In the genomic region with DNA sequence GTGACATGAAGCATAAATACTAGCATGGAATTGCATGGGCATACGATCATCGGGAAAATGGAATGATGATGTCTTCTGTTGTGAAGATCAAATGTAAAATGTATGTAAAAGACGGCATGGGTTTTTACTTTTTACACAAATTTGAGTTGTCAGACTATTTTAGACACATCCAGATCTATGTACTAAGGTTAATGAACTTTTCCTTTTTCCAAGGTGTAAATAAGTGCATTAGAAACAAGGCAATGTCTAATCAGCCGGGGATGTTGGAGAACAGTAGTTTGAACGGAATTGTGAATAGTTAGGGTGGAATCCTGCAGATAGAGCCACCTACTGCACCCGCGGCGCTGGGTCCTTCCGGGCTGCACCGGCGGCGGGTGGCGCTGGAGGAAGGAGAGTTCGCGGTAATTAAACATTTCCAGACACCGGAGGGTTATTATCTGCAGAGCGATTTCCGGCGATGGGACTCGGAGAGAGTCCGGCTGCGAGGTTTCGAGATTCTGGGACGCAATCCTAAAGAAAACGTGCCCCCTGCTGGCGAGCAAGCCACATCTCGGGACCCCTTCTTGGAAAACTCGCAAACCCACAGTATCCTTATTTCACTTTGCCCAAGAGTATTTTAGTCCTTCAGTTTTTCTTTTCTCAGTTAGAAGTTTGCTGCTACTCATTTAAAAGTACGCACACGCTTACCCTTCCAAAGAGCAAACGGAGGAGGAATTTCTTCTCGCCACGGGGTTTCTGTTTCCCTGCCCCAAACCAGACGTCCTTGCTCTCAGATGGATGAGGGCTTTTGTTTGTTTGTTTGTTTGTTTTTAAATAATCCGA, we compare ENCODE assay signal across 8 cellular contexts. TPM values are rescaled to one million over a fixed set of nuclear protein-coding genes. Genes with fewer than 3 reads are reported as not detected.
DNase-seq lines count a peak whose midpoint lies in the region; ATAC-seq and TF ChIP-seq lines count a peak whose summit lies in the region.

No MANE protein-coding gene starts in this region.

- no peaks in the 10 kb centered on the region for H4K20me1 ChIP-seq in PC-9 (ENCODE audit: insufficient read depth)
- H4K20me1 ChIP-seq in hepatocyte (ENCODE audit: insufficient read depth, poor library complexity, severe bottlenecking) = no peaks in the 10 kb centered on the region

- peak overlapping the region; percentile 24 for H3K27ac ChIP-seq in CD8-positive, alpha-beta T cell (ENCODE audit: low read depth, low read length)
- H3K27ac ChIP-seq in PC-9 (peak overlapping the region; percentile 24), ascending aorta (peak overlapping the region; percentile 51 to 96), hepatocyte (no peak overlapping the region), psoas muscle (no peak overlapping the region)

- peaks cover 37% of the 10 kb centered on the region for H3K4me1 Mint-ChIP-seq in CD8-positive, alpha-beta T cell (ENCODE audit: low read depth)

- no peaks in the 10 kb centered on the region for H3K9me3 ChIP-seq in CD8-positive, alpha-beta T cell (ENCODE audit: low read length)
- no peaks in the 10 kb centered on the region for H3K9me3 ChIP-seq in PC-9 (ENCODE audit: insufficient read depth, low read depth)
- no peaks in the 10 kb centered on the region for H3K9me3 ChIP-seq in ascending aorta
- no peaks in the 10 kb centered on the region for H3K9me3 ChIP-seq in hepatocyte (ENCODE audit: low read depth)
- no peaks in the 10 kb centered on the region for H3K9me3 ChIP-seq in psoas muscle

- peaks cover 37% of the 10 kb centered on the region for H3K4me1 ChIP-seq in CD8-positive, alpha-beta T cell (ENCODE audit: insufficient read depth, low read length)
- peaks cover 7% of the 10 kb centered on the region; the same call in 1 of the 2 replicates for H3K4me1 ChIP-seq in PC-9 (replicated peaks; ENCODE audit: insufficient read depth)
- H3K4me1 ChIP-seq in ascending aorta = peaks cover 11 to 14% of the 10 kb centered on the region in 2 donors
- peaks cover 14% of the 10 kb centered on the region for H3K4me1 ChIP-seq in hepatocyte (ENCODE audit: insufficient read depth)
- no peaks in the 10 kb centered on the region for H3K4me1 ChIP-seq in psoas muscle

- TF ChIP-seq RAD21 in Ishikawa (IDR thresholded peaks at IDR 0.05; ENCODE audit: low read depth) = peak; percentile 78

- 3% methylated on average over 35 of the region's 35 CpGs for WGBS in hepatocyte (ENCODE audit: low lambda C conversion rate, missing lambda C conversion rate)
- WGBS in psoas muscle, 3 donors = 0 to 1% (median 0%) methylated on average over 35 of the region's 35 CpGs

- peak in 4 of 7 experiments; percentile 29 to 56 (median 45) for DNase-seq in CD8-positive, alpha-beta T cell
- DNase-seq in PC-9 (peak; percentile 75 to 80), ascending aorta (ENCODE audit: low spot score in 2 of 2) (peak in 1 of 2 donors; percentile 87), hepatocyte (ENCODE audit: low spot score) (peak; percentile 90), psoas muscle (peak; percentile 80 to 86)

- no peak for TF ChIP-seq EP300 in Ishikawa (IDR thresholded peaks at IDR 0.05; ENCODE audit: borderline replicate concordance)

- peak overlapping the region; percentile 68 for H3K27ac Mint-ChIP-seq in CD8-positive, alpha-beta T cell

- POLR2A ChIA-PET in CD8-positive, alpha-beta T cell (lab: Charles Lee) = interaction anchor here (1.2 kb wide), 1 partner anchor 15 kb away, joined by 3 read pairs; no protein-coding TSS in a partner anchor
- POLR2A ChIA-PET in PC-9 (lab: Charles Lee; ENCODE audit: unreplicated experiment) = interaction anchor here (0.6 kb wide), 1 partner anchor 222 kb away, joined by 7 read pairs; no protein-coding TSS in a partner anchor

- H3K9me3 Mint-ChIP-seq in CD8-positive, alpha-beta T cell = no peaks in the 10 kb centered on the region

- H3K36me3 ChIP-seq in CD8-positive, alpha-beta T cell (ENCODE audit: insufficient read depth, low read length) = no peaks in the 10 kb centered on the region
- H3K36me3 ChIP-seq in PC-9 (ENCODE audit: low read depth) = no peaks in the 10 kb centered on the region
- no peaks in the 10 kb centered on the region for H3K36me3 ChIP-seq in ascending aorta
- H3K36me3 ChIP-seq in hepatocyte (replicated peaks; ENCODE audit: insufficient read depth, low read depth) = no peaks in the 10 kb centered on the region
- H3K36me3 ChIP-seq in psoas muscle (ENCODE audit: insufficient read depth in 1 of 2, low read depth in 1 of 2) = no peaks in the 10 kb centered on the region

- TF ChIP-seq CTCF in CD8-positive, alpha-beta T cell (IDR thresholded peaks at IDR 0.05) = peak; percentile 38
- TF ChIP-seq CTCF in PC-9 (conservative IDR thresholded peaks at IDR 0.05) = peak; percentile 92
- TF ChIP-seq CTCF in ascending aorta (IDR thresholded peaks at IDR 0.05) = peak; percentile 67 to 72 (median 68)
- TF ChIP-seq CTCF in hepatocyte (IDR thresholded peaks at IDR 0.05; ENCODE audit: poor library complexity) = peak; percentile 91
- peak; percentile 79 for TF ChIP-seq CTCF in psoas muscle (IDR thresholded peaks at IDR 0.05)

- H3F3A ChIP-seq in PC-9 (ENCODE audit: insufficient read depth, low read depth) = peaks cover 15% of the 10 kb centered on the region; the same call in 1 of the 2 replicates

- no TSS peak for BruUV-seq in PC-9 (replicated peaks; lab: Mats Ljungman, UMichigan)

- H3K36me3 Mint-ChIP-seq in CD8-positive, alpha-beta T cell = peaks cover 8% of the 10 kb centered on the region

- peaks cover 33% of the 10 kb centered on the region for H3K27me3 Mint-ChIP-seq in CD8-positive, alpha-beta T cell (ENCODE audit: low read depth)

- H3K4me3 Mint-ChIP-seq in CD8-positive, alpha-beta T cell = peak overlapping the region; percentile 93

- H3K9me2 ChIP-seq in PC-9 (ENCODE audit: insufficient read depth) = no peaks in the 10 kb centered on the region
- no peaks in the 10 kb centered on the region for H3K9me2 ChIP-seq in hepatocyte (replicated peaks; ENCODE audit: insufficient read depth)

- H3K79me2 ChIP-seq in PC-9 (ENCODE audit: low read depth) (no peaks in the 10 kb centered on the region), hepatocyte (peaks cover 4% of the 10 kb centered on the region)

- peak overlapping the region; percentile 81 for H2AFZ ChIP-seq in PC-9
- H2AFZ ChIP-seq in hepatocyte = peak overlapping the region; percentile 31

- H3K27me3 ChIP-seq in CD8-positive, alpha-beta T cell (ENCODE audit: insufficient read depth, low read length) = peaks cover 34% of the 10 kb centered on the region
- H3K27me3 ChIP-seq in PC-9 (ENCODE audit: insufficient read depth, low read depth) = no peaks in the 10 kb centered on the region
- no peaks in the 10 kb centered on the region for H3K27me3 ChIP-seq in ascending aorta
- H3K27me3 ChIP-seq in hepatocyte = peaks cover 48% of the 10 kb centered on the region
- peaks cover 0 to 24% (median 0%) of the 10 kb centered on the region in 3 donors for H3K27me3 ChIP-seq in psoas muscle (ENCODE audit: insufficient read depth in 3 of 3, low read length in 2 of 3)

- peak overlapping the region; percentile 70 for H3K4me3 ChIP-seq in CD8-positive, alpha-beta T cell (ENCODE audit: low read depth, low read length)
- H3K4me3 ChIP-seq in PC-9 (peak overlapping the region; percentile 72), ascending aorta (peak overlapping the region; percentile 73 to 91), hepatocyte (peak overlapping the region; percentile 35), psoas muscle (peak overlapping the region; percentile 78)

- CTCF ChIA-PET in CD8-positive, alpha-beta T cell (lab: Charles Lee) = interaction anchor here (0.9 to 1.5 kb wide), 2 partner anchors 8 to 17 kb away, joined by 3 to 4 read pairs; no protein-coding TSS in a partner anchor
- CTCF ChIA-PET in PC-9 (lab: Charles Lee) = interaction anchor here (0.7 kb wide), 1 partner anchor 502 kb away, joined by 5 read pairs; no protein-coding TSS in a partner anchor

- H3K4me2 ChIP-seq in PC-9 = peak overlapping the region; percentile 81
- peak overlapping the region; percentile 81 for H3K4me2 ChIP-seq in hepatocyte

- peak; percentile 48 for ATAC-seq in CD8-positive, alpha-beta T cell
- ATAC-seq in GM19455 (IDR thresholded peaks at IDR 0.05; ENCODE audit: unreplicated experiment) = peak; percentile 46
- peak; percentile 52 to 75 (median 68) for ATAC-seq in psoas muscle
- ATAC-seq in HG03521 (IDR thresholded peaks at IDR 0.05; ENCODE audit: unreplicated experiment) = no peak

- intact Hi-C loops in CD8-positive, alpha-beta T cell (cut with DNase I, micrococcal nuclease) = loop anchor here (1.0 to 5.0 kb wide), 9 partner anchors 14 to 1611 kb away; a partner anchor contains a TSS
- intact Hi-C loops in PC-9 (cut with micrococcal nuclease; ENCODE audit: unreplicated experiment) = loop anchor here (1.0 to 10.0 kb wide), 15 partner anchors 174 to 976 kb away; a partner anchor contains a TSS
- intact Hi-C loops in ascending aorta (cut with DNase I) = loop anchor here (1.0 to 5.0 kb wide), 6 partner anchors 13 to 846 kb away; no protein-coding TSS in a partner anchor
- intact Hi-C loops in psoas muscle (cut with DNase I) = loop anchor here (1.0 to 10.0 kb wide), 8 partner anchors 368 to 976 kb away; no protein-coding TSS in a partner anchor

TF ChIP-seq in Ishikawa, 13 proteins besides CTCF, POLR2A, EP300 and RAD21:
- TF ChIP-seq YY1 (IDR thresholded peaks at IDR 0.05; ENCODE audit: low read depth) (no peak), TCF12 (IDR thresholded peaks at IDR 0.05; ENCODE audit: low read depth) (no peak)

RNA-seq across cellular contexts. Expression of a gene that starts 4.4 kb away (rescaled TPM):
- not detected for total RNA-seq in CD8-positive, alpha-beta T cell
- total RNA-seq in PC-9 (2021) (6.4 and 6.9 TPM in 2 replicates), ascending aorta (66.7 TPM), hepatocyte (16.1 and 19.8 TPM in 2 replicates), psoas muscle (1 to 10 TPM; 2.0 to 6.7 (median 3.3) TPM)
- polyA plus RNA-seq in hepatocyte (45.7 and 52.8 TPM in 2 replicates), psoas muscle (1 to 10 TPM; 1.1 to 3.3 (median 1.3) TPM)

Comparison
In these comparisons a context has a peak if more than half of its experiments do, and no peak if none do; other contexts are left out.
1. H3K27ac ChIP-seq: peak in CD8-positive, alpha-beta T cell (single experiment), PC-9 (single experiment) and ascending aorta (2 of 2); none in hepatocyte (single experiment) and psoas muscle (single experiment).
2. CTCF ChIP-seq: peak in every context shown above with its lines; median percentile 92 in PC-9; 91 in hepatocyte; 79 in psoas muscle; 68 in ascending aorta; 38 in CD8-positive, alpha-beta T cell.
3. Peak in every context shown above with its lines, with median percentiles within 50 percentile points of each other: H3K4me3 ChIP-seq.